Comparison of ENCODE assay signal across 1 cellular context in genomic region chr2:37919631-37920032, GRCh38.
TF ChIP-seq lines count a peak whose summit lies in the region.

No MANE protein-coding gene starts in this region.

TF ChIP-seq in IMR-90, 13 proteins besides CTCF, POLR2A, EP300 and RAD21:
- TF ChIP-seq FOS (IDR thresholded peaks at IDR 0.05; ENCODE audit: low read depth, low read length) (no peak), MAZ (IDR thresholded peaks at IDR 0.05; ENCODE audit: borderline replicate concordance, low read depth, low read length) (no peak), ELK1 (IDR thresholded peaks at IDR 0.05; ENCODE audit: borderline replicate concordance, low read depth, low read length) (no peak), USF2 (IDR thresholded peaks at IDR 0.05; ENCODE audit: low read depth, low read length) (no peak), MAFK (IDR thresholded peaks at IDR 0.05; ENCODE audit: low read depth, low read length) (no peak), NFE2L2 (IDR thresholded peaks at IDR 0.05; ENCODE audit: low read depth, low read length) (no peak), CEBPB (IDR thresholded peaks at IDR 0.05; ENCODE audit: low read depth, low read length) (no peak), CHD1 (IDR thresholded peaks at IDR 0.05; ENCODE audit: low read depth, low read length) (no peak), SMC3 (IDR thresholded peaks at IDR 0.05; ENCODE audit: low read depth, low read length) (no peak), RFX5 (IDR thresholded peaks at IDR 0.05; ENCODE audit: low read depth, low read length) (no peak), BHLHE40 (IDR thresholded peaks at IDR 0.05; ENCODE audit: low read depth, low read length) (no peak), MXI1 (IDR thresholded peaks at IDR 0.05; ENCODE audit: borderline replicate concordance, low read depth, low read length) (no peak), RCOR1 (IDR thresholded peaks at IDR 0.05; ENCODE audit: insufficient replicate concordance, low read length) (no peak)
